19 cellular contexts compared by ENCODE assay signal in genomic region chr1:182723195-182723594, GRCh38. TPM values are rescaled to one million over a fixed set of nuclear protein-coding genes. Genes with fewer than 3 reads are reported as not detected.
DNase-seq lines count a peak whose midpoint lies in the region; ATAC-seq and TF ChIP-seq lines count a peak whose summit lies in the region.
"Had no signal": no experiment of that assay in that cellular context is flagged by ENCODE, and none has a peak within 500 bp of the region (broad histone marks: within the 10 kb centered on the region; RNA-seq: fewer than 3 reads in every experiment).

No MANE protein-coding gene starts in this region.

- intact Hi-C loops in lower leg skin (cut with DNase I; ENCODE audit: low total_unique reads) (no loop called here), sciatic nerve (cut with DNase I) (no loop called here), posterior cingulate gyrus (cut with DNase I) (no loop called here)

- DNase-seq in MG63: peak; percentile 34
- peak; percentile 43 for DNase-seq in fibroblast of the aortic adventitia (ENCODE audit: low read depth)
- DNase-seq in lower leg skin (ENCODE audit: low spot score in 2 of 2): peak; percentile 29 to 87
- DNase-seq in sciatic nerve (ENCODE audit: low spot score): no peak
- no peak for DNase-seq in kidney glomerular epithelial cell (lab: John Stamatoyannopoulos, UW)
- no peak for DNase-seq in A172 (ENCODE audit: low spot score)
- DNase-seq in NOMO-1 treated with dmso at 0.1 percent for 144 hours (lab: John Stamatoyannopoulos, UW; ENCODE audit: unreplicated experiment): no peak
- DNase-seq in posterior cingulate gyrus: no peak
- DNase-seq: C1 segment of cervical spinal cord, DMS79 treated with DMSO at 0.1 percent for 48 hours, GM23248, Kasumi-1, NCI-H1105 treated with DMSO at 0.1 percent for 48 hours, NCI-H187, NCI-H345, PC-3 had no signal

- H3K36me3 ChIP-seq in MG63: no peaks in the 10 kb centered on the region

- H3K4me3 ChIP-seq in MG63 (no peak overlapping the region), fibroblast of the aortic adventitia (ENCODE audit: low read depth, low read length) (no peak overlapping the region), lower leg skin (ENCODE audit: low read depth, poor library complexity, severe bottlenecking) (no peak overlapping the region)
- H3K4me3 ChIP-seq: GM23248 had no signal

- no peak for TF ChIP-seq POLR2A in lower leg skin (IDR thresholded peaks at IDR 0.05)

- peak; percentile 64 for ATAC-seq in sciatic nerve
- ATAC-seq: HCT116, PC-3 had no signal

- WGBS in lower leg skin, 2 donors: 68 to 75% methylated on average over 2 of the region's 2 CpGs

- H3K9me3 ChIP-seq in MG63: no peaks in the 10 kb centered on the region

- H3K27me3 ChIP-seq in MG63: no peaks in the 10 kb centered on the region

- no peak for TF ChIP-seq CTCF in fibroblast of the aortic adventitia (IDR thresholded peaks at IDR 0.05; ENCODE audit: insufficient read depth, low read length)
- no peak for TF ChIP-seq CTCF in lower leg skin (IDR thresholded peaks at IDR 0.05)

RNA-seq across cellular contexts. Expression of gene RGS8, which starts 38.8 kb away (rescaled TPM):
- total RNA-seq in MG63 (2014; rRNA removed; shearing (Covaris generic); ENCODE audit: low replicate concordance): not detected in 2 replicates
- total RNA-seq in fibroblast of the aortic adventitia (ENCODE audit: low replicate concordance): 0.16 TPM in 1 of 2 replicates, not detected in the other
- total RNA-seq in lower leg skin: not detected
- total RNA-seq in sciatic nerve: 0.13 TPM
- 0.29 TPM in 1 of 2 replicates, not detected in the other for total RNA-seq in A172 (2014; rRNA removed; shearing (Covaris generic))
- total RNA-seq: A673, G401, GM23248, PC-3 had no signal

Comparison
In these comparisons a context has a peak if more than half of its experiments do, and no peak if none do; other contexts are left out.
1. DNase-seq: peak in MG63 (single experiment), fibroblast of the aortic adventitia (single experiment) and lower leg skin (2 of 2); none in sciatic nerve (single experiment), kidney glomerular epithelial cell (single experiment), A172 (single experiment), NOMO-1 treated with dmso at 0.1 percent for 144 hours (single experiment) and posterior cingulate gyrus (0 of 10).